23 cellular contexts compared by ENCODE assay signal in genomic region chr1:93746423-93746822, GRCh38.
DNase-seq lines count a peak whose midpoint lies in the region; ATAC-seq, FAIRE-seq and TF ChIP-seq lines count a peak whose summit lies in the region.
"Had no signal": no experiment of that assay in that cellular context is flagged by ENCODE, and none has a peak within 500 bp of the region (broad histone marks: within the 10 kb centered on the region; RNA-seq: fewer than 3 reads in every experiment).

No MANE protein-coding gene starts in this region.

- H3K9ac ChIP-seq in KMS-11 (no peak overlapping the region), keratinocyte (ENCODE audit: control insufficient read depth, extremely low read depth, insufficient read depth, low read length) (no peak overlapping the region)
- H3K9ac ChIP-seq: BLaER1, GM23248 had no signal

- no peaks in the 10 kb centered on the region for H3K36me3 Mint-ChIP-seq in dendritic cell treated with granulocyte-macrophage colony-stimulating factor and Interleukin-4, amounts not matched to agents 40 ng/mL and 50 ng/mL, for 4 days (ENCODE audit: low read depth)
- H3K36me3 Mint-ChIP-seq: CD4-positive, CD25-positive, alpha-beta regulatory T cell; CD8-positive, alpha-beta T cell had no signal

- DNase-seq in keratinocyte (ENCODE audit: low read depth, low spot score) (no peak), small intestine (no peak), NCI-H1436 (lab: John Stamatoyannopoulos, UW) (no peak), GM13976 (ENCODE audit: low spot score) (no peak)
- no peak for DNase-seq in activated CD8-positive, alpha-beta memory T cell treated with anti-CD3 and anti-CD28 coated beads, Interleukin-2, amount 50 U/mL, for 4 hours
- DNase-seq: Caco-2; CD4-positive, CD25-positive, alpha-beta regulatory T cell; CD8-positive, alpha-beta T cell; DMS153; DND-41; GM23248; H7; HCEC 1CT had no signal

- H3K27me3 ChIP-seq in KMS-11 (ENCODE audit: insufficient read depth, low read depth) (no peaks in the 10 kb centered on the region), keratinocyte (ENCODE audit: control insufficient read depth, extremely low read depth, insufficient read depth, low read length) (no peaks in the 10 kb centered on the region), small intestine (ENCODE audit: control insufficient read depth in 2 of 2, insufficient read depth in 2 of 2, low read length in 2 of 2) (no peaks in the 10 kb centered on the region)
- H3K27me3 ChIP-seq: BLaER1 had no signal

- peak overlapping the region; percentile 9 for H3K27ac Mint-ChIP-seq in dendritic cell treated with granulocyte-macrophage colony-stimulating factor and Interleukin-4, amounts not matched to agents 40 ng/mL and 50 ng/mL, for 4 days
- H3K27ac Mint-ChIP-seq: B cell; CD4-positive, CD25-positive, alpha-beta regulatory T cell; CD8-positive, alpha-beta T cell had no signal

- H3K4me3 Mint-ChIP-seq in dendritic cell treated with granulocyte-macrophage colony-stimulating factor and Interleukin-4, amounts not matched to agents 40 ng/mL and 50 ng/mL, for 4 days, result no peak overlapping the region
- H3K4me3 Mint-ChIP-seq: B cell; CD4-positive, CD25-positive, alpha-beta regulatory T cell; CD8-positive, alpha-beta T cell had no signal

- no peak overlapping the region for H2AFZ ChIP-seq in KMS-11 (ENCODE audit: low read depth)
- H2AFZ ChIP-seq in keratinocyte (ENCODE audit: control insufficient read depth, low read length), result no peak overlapping the region
- H2AFZ ChIP-seq: GM23248 had no signal

- peaks cover 9% of the 10 kb centered on the region for H3K27me3 Mint-ChIP-seq in dendritic cell treated with granulocyte-macrophage colony-stimulating factor and Interleukin-4, amounts not matched to agents 40 ng/mL and 50 ng/mL, for 4 days
- H3K27me3 Mint-ChIP-seq: B cell had no signal

- H3K9me3 ChIP-seq in keratinocyte (ENCODE audit: control insufficient read depth, low read depth, low read length) (no peaks in the 10 kb centered on the region), small intestine (ENCODE audit: control insufficient read depth, low read depth) (no peaks in the 10 kb centered on the region)
- H3K9me3 ChIP-seq: Caco-2 had no signal

- no peaks in the 10 kb centered on the region for H4K20me1 ChIP-seq in KMS-11 (ENCODE audit: insufficient read depth)
- H4K20me1 ChIP-seq in keratinocyte (ENCODE audit: control insufficient read depth, extremely low read depth, insufficient read depth, low read length), result no peaks in the 10 kb centered on the region
- H4K20me1 ChIP-seq: BLaER1 had no signal

- H3K9me1 ChIP-seq in keratinocyte (ENCODE audit: control insufficient read depth, extremely low read depth, insufficient read depth, low read length), result no peaks in the 10 kb centered on the region

- intact Hi-C loops in dendritic cell treated with granulocyte-macrophage colony-stimulating factor and Interleukin-4, amounts not matched to agents 40 ng/mL and 50 ng/mL, for 4 days (cut with micrococcal nuclease), result no loop called here

- H3K36me3 ChIP-seq in KMS-11 (ENCODE audit: insufficient read depth) (no peaks in the 10 kb centered on the region), keratinocyte (ENCODE audit: control insufficient read depth in 2 of 2, extremely low read depth in 1 of 2, insufficient read depth in 2 of 2, low read length in 2 of 2) (no peaks in the 10 kb centered on the region), small intestine (ENCODE audit: control insufficient read depth in 2 of 2, insufficient read depth in 2 of 2, low read length in 2 of 2) (no peaks in the 10 kb centered on the region)
- H3K36me3 ChIP-seq: BLaER1 had no signal

- peak; percentile 26 for FAIRE-seq in keratinocyte (lab: Jason Lieb, UNC)
- no peak for FAIRE-seq in small intestine (lab: Jason Lieb, UNC)
- FAIRE-seq: A204.1, G401.6, H1 had no signal

- peaks cover 26% of the 10 kb centered on the region for H3K4me1 Mint-ChIP-seq in dendritic cell treated with granulocyte-macrophage colony-stimulating factor and Interleukin-4, amounts not matched to agents 40 ng/mL and 50 ng/mL, for 4 days (ENCODE audit: low read depth)

- WGBS in small intestine, 3 donors, result 75 to 92% (median 80%) methylated on average over 5 of the region's 5 CpGs

- H3K27ac ChIP-seq in KMS-11, result no peak overlapping the region
- no peak overlapping the region for H3K27ac ChIP-seq in keratinocyte (ENCODE audit: control insufficient read depth, insufficient read depth, low read length)
- no peak overlapping the region for H3K27ac ChIP-seq in small intestine (ENCODE audit: low read depth in 1 of 2, low read length in 1 of 2)
- H3K27ac ChIP-seq: 22Rv1, BLaER1, C4-2B, GM23248 had no signal

- peak; percentile 84 for ATAC-seq in esophagus mucosa
- ATAC-seq: CD8-positive, alpha-beta T cell had no signal

- TF ChIP-seq CTCF in KMS-11 (conservative IDR thresholded peaks at IDR 0.05; ENCODE audit: low read depth, low read length), result no peak
- no peak for TF ChIP-seq CTCF in keratinocyte (optimal IDR thresholded peaks at IDR 0.05 in 1 of 3, IDR thresholded peaks at IDR 0.05 in 1 of 3, conservative IDR thresholded peaks at IDR 0.05 in 1 of 3; ENCODE audit: extremely low read depth in 1 of 3, insufficient read depth in 2 of 3, low read length in 3 of 3)
- TF ChIP-seq CTCF in GM13976 (IDR thresholded peaks at IDR 0.05; ENCODE audit: borderline replicate concordance, control extremely low read depth, extremely low read depth, insufficient read depth, missing control alignments), result no peak

- dilution Hi-C loops in keratinocyte (cut with MboI; ENCODE audit: extremely low pct_ligation_motif_present, low sequenced_read_pairs), result no loop called here

- no peak overlapping the region for H3K4me3 ChIP-seq in KMS-11 (IDR thresholded peaks at IDR 0.05; ENCODE audit: insufficient read depth, low read depth, low read length)
- H3K4me3 ChIP-seq in keratinocyte (ENCODE audit: control insufficient read depth in 2 of 3, extremely low read depth in 1 of 3, insufficient read depth in 2 of 3, low read depth in 1 of 3, low read length in 3 of 3), result no peak overlapping the region
- no peak overlapping the region for H3K4me3 ChIP-seq in small intestine (ENCODE audit: low read depth in 1 of 2, low read length in 2 of 2)
- H3K4me3 ChIP-seq: BLaER1, GM23248 had no signal

- H3K4me2 ChIP-seq in KMS-11 (peak overlapping the region; percentile 62; the same call in 1 of the 2 replicates), keratinocyte (ENCODE audit: control insufficient read depth, extremely low read depth, insufficient read depth, low read depth, low read length) (peak overlapping the region; percentile 13)
- H3K4me2 ChIP-seq: BLaER1 had no signal

- in situ Hi-C loops in GM13976 (cut with MboI; ENCODE audit: low sequenced_read_pairs, unreplicated experiment), result no loop called here

- H3K4me1 ChIP-seq in KMS-11 (ENCODE audit: low read depth, poor library complexity, severe bottlenecking), result peaks cover 62% of the 10 kb centered on the region
- H3K4me1 ChIP-seq in keratinocyte (ENCODE audit: control insufficient read depth, extremely low read depth, insufficient read depth, low read length), result peaks cover 25% of the 10 kb centered on the region
- H3K4me1 ChIP-seq in small intestine (ENCODE audit: control insufficient read depth in 2 of 2, insufficient read depth in 1 of 2, low read depth in 1 of 2, low read length in 1 of 2), result peaks cover 0 to 4% of the 10 kb centered on the region in 2 donors
- H3K4me1 ChIP-seq: Caco-2 had no signal

- no peaks in the 10 kb centered on the region for H3K79me2 ChIP-seq in KMS-11 (ENCODE audit: insufficient read depth, low read depth)
- H3K79me2 ChIP-seq in keratinocyte (ENCODE audit: control insufficient read depth, insufficient read depth, low read length), result no peaks in the 10 kb centered on the region

- peaks cover 13% of the 10 kb centered on the region for H3K9me3 Mint-ChIP-seq in dendritic cell treated with granulocyte-macrophage colony-stimulating factor and Interleukin-4, amounts not matched to agents 40 ng/mL and 50 ng/mL, for 4 days
- H3K9me3 Mint-ChIP-seq: CD8-positive, alpha-beta T cell had no signal
